14 cellular contexts compared by ENCODE assay signal in genomic region chr2:121345887-121346286, GRCh38.
"Had no signal": no experiment of that assay in that cellular context is flagged by ENCODE, and none has a peak within 500 bp of the region (broad histone marks: within the 10 kb centered on the region; RNA-seq: fewer than 3 reads in every experiment).

No MANE protein-coding gene starts in this region.

- H3K27ac Mint-ChIP-seq: activated naive CD8-positive, alpha-beta T cell treated with anti-CD3 and anti-CD28 coated beads for 36 hours; activated T-cell treated with anti-CD3 and anti-CD28 coated beads, Interleukin-2, amount 50 U/mL, for 72 hours; memory B cell; nephron progenitor cell; T-helper 2 cell treated with Interferon-gamma antibody and Interleukin-4, amounts not matched to agents 5 μg/mL and 100 μg/mL, for 36 hours had no signal

- H3K9me3 Mint-ChIP-seq: activated naive CD8-positive, alpha-beta T cell treated with anti-CD3 and anti-CD28 coated beads for 36 hours; activated T-cell treated with anti-CD3 and anti-CD28 coated beads, Interleukin-2, amount 50 U/mL, for 72 hours; memory B cell; nephron progenitor cell; T-helper 2 cell treated with Interferon-gamma antibody and Interleukin-4, amounts not matched to agents 5 μg/mL and 100 μg/mL, for 36 hours had no signal

- H3K4me1 ChIP-seq: colonic mucosa had no signal

- H3K4me3 ChIP-seq: colonic mucosa, skin epidermis, transverse colon had no signal

- H3K27me3 Mint-ChIP-seq: activated naive CD8-positive, alpha-beta T cell treated with anti-CD3 and anti-CD28 coated beads for 36 hours; memory B cell had no signal

- H3K27me3 ChIP-seq: colonic mucosa, transverse colon had no signal

- H3K9me3 ChIP-seq: colonic mucosa, transverse colon had no signal

- H3K4me3 Mint-ChIP-seq: activated naive CD8-positive, alpha-beta T cell treated with anti-CD3 and anti-CD28 coated beads for 36 hours; activated T-cell treated with anti-CD3 and anti-CD28 coated beads, Interleukin-2, amount 50 U/mL, for 72 hours; memory B cell; nephron progenitor cell; T-helper 2 cell treated with Interferon-gamma antibody and Interleukin-4, amounts not matched to agents 5 μg/mL and 100 μg/mL, for 36 hours had no signal

- DNase-seq: activated CD4-positive, alpha-beta T cell treated with anti-CD3 and anti-CD28 coated beads, Interleukin-2, amount 50 U/mL, for 4 hours; activated gamma-delta T cell treated with Interleukin-2 at 50 U/mL for 16 hours; activated naive CD8-positive, alpha-beta T cell treated with anti-CD3 and anti-CD28 coated beads for 36 hours; activated T-cell treated with anti-CD3 and anti-CD28 coated beads, Interleukin-2, amount 50 U/mL, for 72 hours; caudate nucleus; colonic mucosa; effector CD4-positive, alpha-beta T cell; nephron progenitor cell; stimulated activated CD4-positive, alpha-beta T cell treated with anti-CD3 and anti-CD28 coated beads, Interleukin-4, amount 100 ng/mL, for 4 hours; transverse colon had no signal

- H3K27ac ChIP-seq: colonic mucosa, transverse colon had no signal

- H3K4me1 Mint-ChIP-seq: activated naive CD8-positive, alpha-beta T cell treated with anti-CD3 and anti-CD28 coated beads for 36 hours; memory B cell had no signal

- ATAC-seq: activated CD4-positive, CD25-positive, alpha-beta regulatory T cell treated with anti-CD3 and anti-CD28 coated beads, Interleukin-2, amount 50 U/mL, for 24 hours; activated T-cell treated with anti-CD3 and anti-CD28 coated beads, Interleukin-2, amount 50 U/mL, for 72 hours had no signal
